19 cellular contexts compared by ENCODE assay signal in genomic region chrX:132908891-132909290, GRCh38. TPM values are rescaled to one million over a fixed set of nuclear protein-coding genes. Genes with fewer than 3 reads are reported as not detected.
DNase-seq lines count a peak whose midpoint lies in the region; ATAC-seq and TF ChIP-seq lines count a peak whose summit lies in the region.
"Had no signal": no experiment of that assay in that cellular context is flagged by ENCODE, and none has a peak within 500 bp of the region (broad histone marks: within the 10 kb centered on the region; RNA-seq: fewer than 3 reads in every experiment).

No MANE protein-coding gene starts in this region.

- peak overlapping the region; percentile 64 for H3K27ac ChIP-seq in PC-3 (ENCODE audit: low read length)
- H3K27ac ChIP-seq in endodermal cell (ENCODE audit: low read depth, low read length) = no peak overlapping the region
- no peak overlapping the region for H3K27ac ChIP-seq in neural progenitor cell
- H3K27ac ChIP-seq in H9 (ENCODE audit: insufficient read length, low read depth, low read length) = no peak overlapping the region
- no peak overlapping the region for H3K27ac ChIP-seq in upper lobe of left lung
- H3K27ac ChIP-seq: RWPE1, SJSA1 had no signal

- no peaks in the 10 kb centered on the region for H3K9me2 ChIP-seq in PC-3 (replicated peaks; ENCODE audit: low read length)

- no peak overlapping the region for H4K8ac ChIP-seq in H9 (replicated peaks; ENCODE audit: insufficient read length, low read depth, low read length)

- no peak overlapping the region for H2BK20ac ChIP-seq in H9 (ENCODE audit: low read depth, low read length, poor library complexity, severe bottlenecking)

- no peak for TF ChIP-seq CTCF in PC-3 (conservative IDR thresholded peaks at IDR 0.05; ENCODE audit: low read depth, low read length)
- TF ChIP-seq CTCF in endodermal cell (conservative IDR thresholded peaks at IDR 0.05) = no peak
- no peak for TF ChIP-seq CTCF in neural progenitor cell (IDR thresholded peaks at IDR 0.05)
- no peak for TF ChIP-seq CTCF in H9 (conservative IDR thresholded peaks at IDR 0.05)
- TF ChIP-seq CTCF in upper lobe of left lung (IDR thresholded peaks at IDR 0.05) = no peak

- H3K4me3 ChIP-seq in PC-3 (ENCODE audit: low read length) (no peak overlapping the region), endodermal cell (ENCODE audit: low read length) (no peak overlapping the region), neural progenitor cell (no peak overlapping the region), upper lobe of left lung (no peak overlapping the region)
- H3K4me3 ChIP-seq: GM12878, GM23338, SJSA1 had no signal

- H3K4me3 Mint-ChIP-seq in endodermal cell = no peak overlapping the region
- H3K4me3 Mint-ChIP-seq in neural progenitor cell = no peak overlapping the region
- no peak overlapping the region for H3K4me3 Mint-ChIP-seq in H9
- H3K4me3 Mint-ChIP-seq: CD8-positive, alpha-beta T cell; GM23338 had no signal

- ATAC-seq in PC-3 = no peak
- ATAC-seq in upper lobe of left lung (ENCODE audit: low FRiP score in 2 of 2) = no peak
- ATAC-seq: CD8-positive, alpha-beta T cell; GM12878; GM23338 had no signal

- no peak overlapping the region for H3K23ac ChIP-seq in H9 (ENCODE audit: insufficient read length, low read depth, low read length)

- H2BK15ac ChIP-seq in H9 (ENCODE audit: low read depth, low read length) = no peak overlapping the region

- no peak for TF ChIP-seq EP300 in upper lobe of left lung (IDR thresholded peaks at IDR 0.05)

- no peak overlapping the region for H3K56ac ChIP-seq in H9 (ENCODE audit: insufficient read length, low read depth, low read length)

- no peak overlapping the region for H4K5ac ChIP-seq in H9 (ENCODE audit: insufficient read length, low read depth, low read length)

- no peak overlapping the region for H2BK5ac ChIP-seq in H9 (ENCODE audit: insufficient read length, low read length)

- no peak for TF ChIP-seq POLR2A in upper lobe of left lung (IDR thresholded peaks at IDR 0.05)

- CTCF ChIA-PET in PC-3 (lab: Charles Lee) = no interaction called here

- H3K36me3 ChIP-seq in PC-3 (ENCODE audit: low read depth, low read length) (no peaks in the 10 kb centered on the region), endodermal cell (ENCODE audit: control insufficient read depth, insufficient read depth, low read length) (no peaks in the 10 kb centered on the region), neural progenitor cell (no peaks in the 10 kb centered on the region), upper lobe of left lung (no peaks in the 10 kb centered on the region)
- H3K36me3 ChIP-seq: SJSA1 had no signal

- H3T11ph ChIP-seq in H9 (ENCODE audit: low read length) = no peak overlapping the region

- H3K4me1 ChIP-seq in PC-3 (ENCODE audit: insufficient read depth, low read length) (peaks cover 15% of the 10 kb centered on the region), endodermal cell (ENCODE audit: control insufficient read depth, insufficient read depth, low read length) (no peaks in the 10 kb centered on the region), neural progenitor cell (peaks cover 4% of the 10 kb centered on the region), H9 (ENCODE audit: insufficient read depth, low read length) (no peaks in the 10 kb centered on the region), upper lobe of left lung (no peaks in the 10 kb centered on the region)
- H3K4me1 ChIP-seq: SJSA1 had no signal

- H3K36me3 Mint-ChIP-seq in endodermal cell (ENCODE audit: low read depth) (peaks cover 8% of the 10 kb centered on the region), neural progenitor cell (peaks cover 5% of the 10 kb centered on the region), H9 (ENCODE audit: insufficient read depth in 1 of 3, low read depth in 3 of 3) (peaks cover 6 to 19% (median 7%) of the 10 kb centered on the region in 3 experiments; a peak in 6 of 7 replicates)
- H3K36me3 Mint-ChIP-seq: CD8-positive, alpha-beta T cell had no signal

- no peak overlapping the region for H2BK12ac ChIP-seq in H9 (ENCODE audit: insufficient read length, low read depth, low read length)

- H3K79me2 ChIP-seq in PC-3 (ENCODE audit: low read length) (no peaks in the 10 kb centered on the region), neural progenitor cell (ENCODE audit: low read depth) (no peaks in the 10 kb centered on the region), H9 (ENCODE audit: insufficient read depth, low read length) (no peaks in the 10 kb centered on the region)

- H3K27ac Mint-ChIP-seq in endodermal cell (no peak overlapping the region), neural progenitor cell (no peak overlapping the region), H9 (no peak overlapping the region)
- H3K27ac Mint-ChIP-seq: CD8-positive, alpha-beta T cell; GM23338 had no signal

- peaks cover 20% of the 10 kb centered on the region for H3K4me1 Mint-ChIP-seq in endodermal cell
- H3K4me1 Mint-ChIP-seq in neural progenitor cell = peaks cover 30% of the 10 kb centered on the region
- H3K4me1 Mint-ChIP-seq in H9 = 0 out of 4 replicates have a peak, but pooled peaks cover 0 to 4% of the 10 kb centered on the region in 2 experiments
- H3K4me1 Mint-ChIP-seq: GM23338 had no signal

- H3K18ac ChIP-seq in H9 (ENCODE audit: insufficient read length, low read depth, low read length) = no peak overlapping the region

- H3K79me1 ChIP-seq in H9 (ENCODE audit: insufficient read depth, low read depth, low read length, poor library complexity, severe bottlenecking) = no peaks in the 10 kb centered on the region

- H2AFZ ChIP-seq in PC-3 (ENCODE audit: low read length) (no peak overlapping the region), neural progenitor cell (replicated peaks) (no peak overlapping the region), H9 (ENCODE audit: low read length) (no peak overlapping the region)
- H2AFZ ChIP-seq: GM23338 had no signal

- H3K9me3 Mint-ChIP-seq in endodermal cell = peaks cover 27% of the 10 kb centered on the region
- peaks cover 16% of the 10 kb centered on the region for H3K9me3 Mint-ChIP-seq in neural progenitor cell
- peaks cover 8 to 15% of the 10 kb centered on the region in 2 experiments for H3K9me3 Mint-ChIP-seq in H9
- H3K9me3 Mint-ChIP-seq: CD8-positive, alpha-beta T cell had no signal

- H3K14ac ChIP-seq in H9 (ENCODE audit: insufficient read depth, low read length) = no peak overlapping the region

- no peaks in the 10 kb centered on the region for H3K9me3 ChIP-seq in PC-3 (ENCODE audit: low read length)
- H3K9me3 ChIP-seq in endodermal cell (ENCODE audit: control insufficient read depth, low read length) = peaks cover 13% of the 10 kb centered on the region
- H3K9me3 ChIP-seq in neural progenitor cell (ENCODE audit: low read depth) = peaks cover 4% of the 10 kb centered on the region
- no peaks in the 10 kb centered on the region for H3K9me3 ChIP-seq in H9 (ENCODE audit: control insufficient read depth, low read depth, low read length)
- H3K9me3 ChIP-seq in upper lobe of left lung = peaks cover 0 to 8% (median 0%) of the 10 kb centered on the region in 4 donors
- H3K9me3 ChIP-seq: SJSA1 had no signal

- peak overlapping the region; percentile 61 for H3K4me2 ChIP-seq in PC-3 (ENCODE audit: low read length)
- H3K4me2 ChIP-seq in neural progenitor cell = no peak overlapping the region
- no peak overlapping the region for H3K4me2 ChIP-seq in H9 (ENCODE audit: insufficient read depth, insufficient read length, low read length)
- H3K4me2 ChIP-seq: GM23338 had no signal

- H4K91ac ChIP-seq in H9 (ENCODE audit: insufficient read length, low read depth, low read length) = no peak overlapping the region

- H3F3A ChIP-seq in PC-3 (ENCODE audit: low read length, unreplicated experiment) = no peaks in the 10 kb centered on the region
- H3F3A ChIP-seq in neural progenitor cell (ENCODE audit: low read depth) = peaks cover 6% of the 10 kb centered on the region

- no TSS peak for BruUV-seq in PC-3 (replicated peaks; lab: Mats Ljungman, UMichigan)

- no peak overlapping the region for H3K4ac ChIP-seq in H9 (ENCODE audit: low read depth, low read length)

- H4K20me1 ChIP-seq in PC-3 (ENCODE audit: low read length) (no peaks in the 10 kb centered on the region), neural progenitor cell (ENCODE audit: low read depth) (no peaks in the 10 kb centered on the region), H9 (ENCODE audit: control insufficient read depth, insufficient read depth, insufficient read length) (no peaks in the 10 kb centered on the region)

- POLR2A ChIA-PET in PC-3 (lab: Charles Lee; ENCODE audit: unreplicated experiment) = interaction anchor here (0.7 kb wide), 1 partner anchor 39 kb away, joined by 4 read pairs; no protein-coding TSS in a partner anchor

- H3K9ac ChIP-seq in PC-3 (ENCODE audit: low read length) (no peak overlapping the region), endodermal cell (ENCODE audit: extremely low read depth, low read length, poor library complexity, severe bottlenecking) (no peak overlapping the region), neural progenitor cell (no peak overlapping the region), H9 (ENCODE audit: extremely low read depth, insufficient read length, low read length) (no peak overlapping the region)

- intact Hi-C loops in PC-3 (cut with micrococcal nuclease) = no loop called here

- H3K23me2 ChIP-seq in H9 (ENCODE audit: insufficient read length, low read depth, low read length, poor library complexity, severe bottlenecking) = no peaks in the 10 kb centered on the region

- no peak overlapping the region for H2BK120ac ChIP-seq in H9 (ENCODE audit: low read depth, low read length, poor library complexity, severe bottlenecking)

- DNase-seq in Daoy (ENCODE audit: low read depth) = peak; percentile 53
- DNase-seq in PC-3 = peak; percentile 40
- DNase-seq in endodermal cell = peak; percentile 49
- peak; percentile 53 for DNase-seq in neural progenitor cell (ENCODE audit: low spot score)
- DNase-seq in H9 = no peak
- no peak for DNase-seq in SKM-1 treated with dmso at 0.1 percent for 144 hours (lab: John Stamatoyannopoulos, UW; ENCODE audit: unreplicated experiment)
- DNase-seq in cortex of kidney (lab: John Stamatoyannopoulos, UW) = no peak
- DNase-seq in upper lobe of left lung = no peak
- DNase-seq: CD8-positive, alpha-beta T cell; GDM1; NCI-H1930; NCI-H2171; NCI-H748 treated with DMSO at 0.1 percent for 48 hours had no signal

- H2AK5ac ChIP-seq in H9 (ENCODE audit: insufficient read length, low read length) = no peak overlapping the region

- H3K27me3 ChIP-seq in PC-3 (ENCODE audit: low read length) (no peaks in the 10 kb centered on the region), endodermal cell (ENCODE audit: control insufficient read depth, insufficient read depth, low read length, poor library complexity, severe bottlenecking) (no peaks in the 10 kb centered on the region), neural progenitor cell (no peaks in the 10 kb centered on the region), H9 (ENCODE audit: insufficient read depth, low read length) (no peaks in the 10 kb centered on the region), upper lobe of left lung (no peaks in the 10 kb centered on the region)
- H3K27me3 ChIP-seq: SJSA1 had no signal

- H3K27me3 Mint-ChIP-seq in endodermal cell (ENCODE audit: insufficient read depth) = no peaks in the 10 kb centered on the region
- H3K27me3 Mint-ChIP-seq in neural progenitor cell (ENCODE audit: insufficient read depth, low read depth) = no peaks in the 10 kb centered on the region
- no peaks in the 10 kb centered on the region; the same call in 1 of the 2 replicates for H3K27me3 Mint-ChIP-seq in H9 (ENCODE audit: low read depth)

RNA-seq across cellular contexts. Expression of gene HS6ST2, which starts 49.5 kb away (rescaled TPM):
- 10.1 and 12.9 TPM in 2 replicates for total RNA-seq in Daoy (2014; rRNA removed; shearing (Covaris generic))
- 6.1 and 7.4 TPM in 2 replicates for total RNA-seq in PC-3 (2014; rRNA removed)
- total RNA-seq in endodermal cell = 10 to 100 TPM in 1 of 2 donors, 1 to 10 TPM in 1; 4.1 to 19.4 TPM
- polyA plus RNA-seq in endodermal cell (2013, experiment 1 of 2) = 9.3 TPM
- polyA plus RNA-seq in endodermal cell (2013, experiment 2 of 2) = 9.1 TPM
- total RNA-seq in neural progenitor cell (ENCODE audit: low replicate concordance) = 36.8 and 43.2 TPM in 2 replicates
- total RNA-seq in H9 (2021) = 3.9 and 4.8 TPM in 2 replicates
- total RNA-seq in upper lobe of left lung = 1 to 10 TPM in 4 of 6 donors, under 1 TPM in 2; 0.30 to 2.5 (median 1.2) TPM
- total RNA-seq: A172; CD8-positive, alpha-beta T cell; GM12878; SJSA1 had no signal
- polyA plus RNA-seq: BJ, GM12878 had no signal

Comparison
In these comparisons a context has a peak if more than half of its experiments do, and no peak if none do; other contexts are left out.
1. DNase-seq: peak in Daoy (single experiment), PC-3 (single experiment), endodermal cell (single experiment) and neural progenitor cell (single experiment); none in H9 (single experiment), SKM-1 treated with dmso at 0.1 percent for 144 hours (single experiment), cortex of kidney (single experiment) and upper lobe of left lung (0 of 2).